ENCODE assay signal across 20 cellular contexts in genomic region chr20:1944345-1945099, GRCh38. TPM values are rescaled to one million over a fixed set of nuclear protein-coding genes. Genes with fewer than 3 reads are reported as not detected.
DNase-seq lines count a peak whose midpoint lies in the region; ATAC-seq, FAIRE-seq and TF ChIP-seq lines count a peak whose summit lies in the region.
"Had no signal": no experiment of that assay in that cellular context is flagged by ENCODE, and none has a peak within 500 bp of the region (broad histone marks: within the 10 kb centered on the region; RNA-seq: fewer than 3 reads in every experiment).

No MANE protein-coding gene starts in this region.

- no peak overlapping the region for H3K4me3 ChIP-seq in adipocyte (ENCODE audit: low read length)
- no peak overlapping the region for H3K4me3 ChIP-seq in keratinocyte (ENCODE audit: control insufficient read depth in 2 of 3, extremely low read depth in 1 of 3, insufficient read depth in 2 of 3, low read depth in 1 of 3, low read length in 3 of 3)
- H3K4me3 ChIP-seq: GM12878, SK-N-MC had no signal

- H3K4me2 ChIP-seq in keratinocyte (ENCODE audit: control insufficient read depth, extremely low read depth, insufficient read depth, low read depth, low read length) = no peak overlapping the region

- peak; percentile 37 to 52 (median 42) for TF ChIP-seq CTCF in keratinocyte (optimal IDR thresholded peaks at IDR 0.05 in 1 of 3, IDR thresholded peaks at IDR 0.05 in 1 of 3, conservative IDR thresholded peaks at IDR 0.05 in 1 of 3; ENCODE audit: extremely low read depth in 1 of 3, insufficient read depth in 2 of 3, low read length in 3 of 3)

- no peaks in the 10 kb centered on the region for H3K36me3 ChIP-seq in adipocyte (ENCODE audit: control insufficient read depth, insufficient read depth, low read length, severe bottlenecking)
- H3K36me3 ChIP-seq in keratinocyte (ENCODE audit: control insufficient read depth in 2 of 2, extremely low read depth in 1 of 2, insufficient read depth in 2 of 2, low read length in 2 of 2) = no peaks in the 10 kb centered on the region

- H2AFZ ChIP-seq in keratinocyte (ENCODE audit: control insufficient read depth, low read length) = no peak overlapping the region

- in situ Hi-C loops in G401 (cut with HindIII; ENCODE audit: low sequenced_read_pairs) = no loop called here

- H3K27me3 ChIP-seq in adipocyte (replicated peaks; ENCODE audit: control insufficient read depth, insufficient read depth, low read length) (no peaks in the 10 kb centered on the region), keratinocyte (ENCODE audit: control insufficient read depth, extremely low read depth, insufficient read depth, low read length) (no peaks in the 10 kb centered on the region)

- DNase-seq in NCI-H748 (lab: John Stamatoyannopoulos, UW; ENCODE audit: unreplicated experiment) (peak; percentile 62), NCI-H748 treated with DMSO at 0.1 percent for 48 hours (lab: John Stamatoyannopoulos, UW) (no peak), adipocyte (ENCODE audit: low read depth) (no peak), keratinocyte (ENCODE audit: low read depth, low spot score) (no peak), substantia nigra (lab: John Stamatoyannopoulos, UW) (no peak), G401 (ENCODE audit: low spot score) (no peak)
- DNase-seq in activated CD4-positive, alpha-beta T cell treated with anti-CD3 and anti-CD28 coated beads for 1 hour = no peak
- DNase-seq: activated CD4-positive, alpha-beta T cell treated with anti-CD3 and anti-CD28 coated beads, Interleukin-2, amount 50 U/mL, for 48 hours; CD8-positive, alpha-beta memory T cell; H7; NCI-H2227 treated with DMSO at 0.1 percent for 48 hours; occipital lobe; stimulated activated naive CD4-positive, alpha-beta T cell treated with Interleukin-2 at 50 U/mL for 16 hours had no signal

- H3K4me1 ChIP-seq in adipocyte (ENCODE audit: control insufficient read depth, insufficient read depth, low read length) = peaks cover 68% of the 10 kb centered on the region
- H3K4me1 ChIP-seq in keratinocyte (ENCODE audit: control insufficient read depth, extremely low read depth, insufficient read depth, low read length) = peaks cover 47% of the 10 kb centered on the region

- H3K9ac ChIP-seq in adipocyte (ENCODE audit: low read length) = peak overlapping the region; percentile 50
- no peak overlapping the region for H3K9ac ChIP-seq in keratinocyte (ENCODE audit: control insufficient read depth, extremely low read depth, insufficient read depth, low read length)

- H3K9me1 ChIP-seq in keratinocyte (ENCODE audit: control insufficient read depth, extremely low read depth, insufficient read depth, low read length) = no peaks in the 10 kb centered on the region

- no peaks in the 10 kb centered on the region for H3K9me3 ChIP-seq in adipocyte (ENCODE audit: control insufficient read depth, low read length)
- no peaks in the 10 kb centered on the region for H3K9me3 ChIP-seq in keratinocyte (ENCODE audit: control insufficient read depth, low read depth, low read length)

- H3K79me2 ChIP-seq in keratinocyte (ENCODE audit: control insufficient read depth, insufficient read depth, low read length) = no peaks in the 10 kb centered on the region

- H3K27ac ChIP-seq in keratinocyte (ENCODE audit: control insufficient read depth, insufficient read depth, low read length) = no peak overlapping the region
- H3K27ac ChIP-seq in substantia nigra (ENCODE audit: low read depth, low read length, poor library complexity, severe bottlenecking) = peak overlapping the region; percentile 68
- H3K27ac ChIP-seq: SK-N-MC had no signal

- ATAC-seq in HG02759 (IDR thresholded peaks at IDR 0.05; ENCODE audit: unreplicated experiment) = no peak
- ATAC-seq: GM12878 had no signal

- H4K20me1 ChIP-seq in keratinocyte (ENCODE audit: control insufficient read depth, extremely low read depth, insufficient read depth, low read length) = no peaks in the 10 kb centered on the region

- dilution Hi-C loops in keratinocyte (cut with MboI; ENCODE audit: extremely low pct_ligation_motif_present, low sequenced_read_pairs) = no loop called here

- FAIRE-seq in keratinocyte (lab: Jason Lieb, UNC) = no peak
- FAIRE-seq: A204.1, GM12878, small intestine had no signal

RNA-seq across cellular contexts. Expression of gene SIRPA, which starts 49.3 kb away (rescaled TPM):
- 19.9 to 50.7 TPM (median 23.7 TPM) in 3 replicates for polyA plus RNA-seq in keratinocyte
- 14.5 TPM for polyA plus RNA-seq in keratinocyte (2011; ENCODE audit: low read depth)
- 27.2 and 34.1 TPM in 2 replicates for polyA plus RNA-seq in keratinocyte (2011; cell fraction: cytosol; rRNA removed)
- polyA plus RNA-seq in keratinocyte (2011; cell fraction: nucleus; rRNA removed) = 64.2 and 79.1 TPM in 2 replicates
- polyA plus RNA-seq in keratinocyte (2012; ENCODE audit: low replicate concordance) = 37.4 and 48.9 TPM in 2 replicates
- 23.1 to 84.4 TPM (median 23.5 TPM) in 3 replicates for polyA minus RNA-seq in keratinocyte
- 21.5 TPM for polyA minus RNA-seq in keratinocyte (2011; cell fraction: cytosol; rRNA and poly(A)+ RNA removed)
- 35.0 and 48.7 TPM in 2 replicates for polyA minus RNA-seq in keratinocyte (2011; cell fraction: nucleus; rRNA and poly(A)+ RNA removed)
- total RNA-seq in G401 (2014; rRNA removed; shearing (Covaris generic)) = 14.7 and 16.7 TPM in 2 replicates
- total RNA-seq: OCI-LY7 had no signal
- polyA plus RNA-seq: CD8-positive, alpha-beta memory T cell had no signal

RNA-seq across cellular contexts. Expression of gene PDYN, which starts 49.3 kb away (rescaled TPM):
- 0.03 TPM in 1 of 3 replicates, not detected in the others for polyA plus RNA-seq in keratinocyte
- not detected for polyA plus RNA-seq in keratinocyte (2011; ENCODE audit: low read depth)
- not detected in 2 replicates for polyA plus RNA-seq in keratinocyte (2011; cell fraction: cytosol; rRNA removed)
- 0.07 TPM in 1 of 2 replicates, not detected in the other for polyA plus RNA-seq in keratinocyte (2011; cell fraction: nucleus; rRNA removed)
- not detected in 2 replicates for polyA plus RNA-seq in keratinocyte (2012; ENCODE audit: low replicate concordance)
- polyA minus RNA-seq in keratinocyte = not detected in 3 replicates
- not detected for polyA minus RNA-seq in keratinocyte (2011; cell fraction: cytosol; rRNA and poly(A)+ RNA removed)
- polyA minus RNA-seq in keratinocyte (2011; cell fraction: nucleus; rRNA and poly(A)+ RNA removed) = not detected in 2 replicates
- not detected in 2 replicates for total RNA-seq in G401 (2014; rRNA removed; shearing (Covaris generic))
- total RNA-seq: CD8-positive, alpha-beta memory T cell; dermis microvascular lymphatic vessel endothelial cell; GM12878; occipital lobe; OCI-LY7 had no signal
- polyA plus RNA-seq: CD8-positive, alpha-beta memory T cell; GM12878 had no signal
